Comparison of ENCODE assay signal across 8 cellular contexts in genomic region chr14:99480856-99481744, GRCh38. TPM values are rescaled to one million over a fixed set of nuclear protein-coding genes. Genes with fewer than 3 reads are reported as not detected.
DNase-seq lines count a peak whose midpoint lies in the region; ATAC-seq, FAIRE-seq and TF ChIP-seq lines count a peak whose summit lies in the region.

Gene CCNK, plus strand, starts transcription at chr14:99481409. Its CDS starts 11,269 bp downstream, at chr14:99492678.
Gene SETD3, minus strand, starts transcription at chr14:99480859. Its CDS starts 15,054 bp downstream, at chr14:99465805.

- DNase-seq in EL, result peak; percentile 100
- peak; percentile 96 for DNase-seq in H54 (ENCODE audit: insufficient read length, low spot score)
- DNase-seq in activated T-helper 9 cell treated with anti-CD3 and anti-CD28 coated beads, Interleukin-2, amount 50 U/mL, for 16 hours (ENCODE audit: low read depth), result peak; percentile 100
- peak; percentile 99 for DNase-seq in fibroblast of mammary gland (ENCODE audit: low read depth)
- peak; percentile 97 to 100 (median 100) for DNase-seq in naive thymus-derived CD8-positive, alpha-beta T cell
- DNase-seq in stimulated activated naive CD4-positive, alpha-beta T cell (lab: John Stamatoyannopoulos, UW), result peak; percentile 98 to 100 (median 100)

- ATAC-seq in naive thymus-derived CD8-positive, alpha-beta T cell, result peak; percentile 85 to 86

- peaks cover 81% of the 10 kb centered on the region for H4K20me1 ChIP-seq in Loucy (ENCODE audit: insufficient read depth, low read length, poor library complexity, severe bottlenecking)

- no peaks in the 10 kb centered on the region for H3K36me3 ChIP-seq in Loucy (ENCODE audit: insufficient read depth, low read length)

- TF ChIP-seq POLR2A in H54 (IDR thresholded peaks at IDR 0.05; ENCODE audit: low read depth, low read length) (peak; percentile 83), Raji (IDR thresholded peaks at IDR 0.05; ENCODE audit: insufficient read depth, low read depth, low read length) (peak; percentile 93)

- H3K27ac Mint-ChIP-seq in naive thymus-derived CD8-positive, alpha-beta T cell, result peak within 1 kb of the TSS; percentile 97 to 100 (median 99)

- H3F3A ChIP-seq in Loucy (ENCODE audit: low read depth), result no peaks in the 10 kb centered on the region

- H3K9me3 Mint-ChIP-seq in naive thymus-derived CD8-positive, alpha-beta T cell, result no peaks in the 10 kb centered on the region

- H3K9me2 ChIP-seq in Loucy (replicated peaks; ENCODE audit: low read depth, low read length), result no peaks in the 10 kb centered on the region

- H3K4me3 ChIP-seq in Loucy (ENCODE audit: low read length, poor library complexity, severe bottlenecking) (peak within 1 kb of the TSS; percentile 95), fibroblast of mammary gland (ENCODE audit: control insufficient read depth, low read depth, low read length) (peak within 1 kb of the TSS; percentile 95)

- peak within 1 kb of the TSS; percentile 66 for H2AFZ ChIP-seq in Loucy (ENCODE audit: low read length)

- no peak for TF ChIP-seq CTCF in Loucy (conservative IDR thresholded peaks at IDR 0.05; ENCODE audit: low read length)
- no peak for TF ChIP-seq CTCF in fibroblast of mammary gland (conservative IDR thresholded peaks at IDR 0.05; ENCODE audit: control insufficient read depth, insufficient read depth, low read depth, low read length)

- H3K36me3 Mint-ChIP-seq in naive thymus-derived CD8-positive, alpha-beta T cell, result no peaks in the 10 kb centered on the region

- POLR2A ChIA-PET in naive thymus-derived CD8-positive, alpha-beta T cell (lab: Charles Lee), result interaction anchor here (0.6 to 2.2 kb wide), 15 partner anchors 10 to 1778 kb away, joined by 3 to 27 read pairs (median 3); partner anchors contain the start of genes CCDC85C and CYP46A1

- peaks cover 57% of the 10 kb centered on the region for H3K4me1 ChIP-seq in Loucy (ENCODE audit: insufficient read depth, low read length, poor library complexity, severe bottlenecking)

- peaks cover 36 to 77% (median 70%) of the 10 kb centered on the region in 4 donors for H3K4me1 Mint-ChIP-seq in naive thymus-derived CD8-positive, alpha-beta T cell

- H3K9ac ChIP-seq in Loucy (ENCODE audit: low read depth, low read length, poor library complexity, severe bottlenecking), result peak within 1 kb of the TSS; percentile 82

- peak within 1 kb of the TSS; percentile 99 for H3K4me2 ChIP-seq in Loucy (ENCODE audit: low read depth, low read length, poor library complexity, severe bottlenecking)

- no peaks in the 10 kb centered on the region for H3K27me3 Mint-ChIP-seq in naive thymus-derived CD8-positive, alpha-beta T cell

- H3K4me3 Mint-ChIP-seq in naive thymus-derived CD8-positive, alpha-beta T cell, result peak within 1 kb of the TSS; percentile 97 to 99 (median 98)

- H3K27me3 ChIP-seq in Loucy (ENCODE audit: insufficient read depth, low read length, poor library complexity, severe bottlenecking), result no peaks in the 10 kb centered on the region

- H3K79me2 ChIP-seq in Loucy (ENCODE audit: insufficient read depth, low read length), result peaks cover 87% of the 10 kb centered on the region

- FAIRE-seq in H54 (lab: Jason Lieb, UNC), result peak; percentile 98

- no peaks in the 10 kb centered on the region for H3K9me3 ChIP-seq in Loucy (ENCODE audit: insufficient read depth, low read depth, low read length)

RNA-seq across cellular contexts. Expression of gene CCNK, which starts in this region (rescaled TPM):
- total RNA-seq in naive thymus-derived CD8-positive, alpha-beta T cell, result 10 to 100 TPM; 82.8 to 92.5 TPM
- 10 to 100 TPM; 13.4 to 19.8 (median 14.0) TPM for polyA plus RNA-seq in naive thymus-derived CD8-positive, alpha-beta T cell

RNA-seq across cellular contexts. Expression of gene SETD3, which starts in this region (rescaled TPM):
- 10 to 100 TPM; 51.7 to 56.8 TPM for total RNA-seq in naive thymus-derived CD8-positive, alpha-beta T cell
- 10 to 100 TPM; 32.2 to 35.6 (median 32.4) TPM for polyA plus RNA-seq in naive thymus-derived CD8-positive, alpha-beta T cell

Comparison
In these comparisons a context has a peak if more than half of its experiments do, and no peak if none do; other contexts are left out.
1. Peak in every context shown above with its lines: DNase-seq, ATAC-seq and H3K4me3 ChIP-seq.